8 cellular contexts compared by ENCODE assay signal in the genomic region with DNA sequence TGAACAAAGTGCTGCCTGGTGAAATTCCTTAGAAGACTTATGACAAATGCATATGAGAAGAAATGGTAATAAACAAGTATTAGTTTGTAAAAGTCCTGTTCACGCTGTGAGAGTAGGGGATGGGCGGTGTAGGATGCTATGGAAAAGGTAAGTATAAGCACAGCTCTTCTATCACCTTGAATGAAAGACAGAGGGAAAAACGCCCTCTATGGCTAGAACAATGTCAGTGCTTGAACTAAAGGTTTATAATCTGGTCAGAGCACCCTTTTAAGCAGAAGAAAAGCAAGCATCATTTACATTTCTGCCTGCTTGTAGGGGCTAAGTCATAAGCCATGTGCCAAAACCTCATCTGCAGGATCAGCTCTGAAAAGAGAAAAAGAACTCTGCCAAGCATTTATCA.
A peak's percentile ranks its signal among the peaks of the same experiment; 100 is the strongest.
DNase-seq lines count a peak whose midpoint lies in the region; ATAC-seq and TF ChIP-seq lines count a peak whose summit lies in the region.

No MANE protein-coding gene starts in this region.

- H3K4me3 ChIP-seq in AG09309 (ENCODE audit: control insufficient read depth, low read depth, low read length) (no peak overlapping the region), SK-N-SH (ENCODE audit: low read depth in 2 of 2, low read length in 1 of 2) (no peak overlapping the region)

- peaks cover 83% of the 10 kb centered on the region for H3K79me2 ChIP-seq in SK-N-SH (ENCODE audit: insufficient read depth)

- DNase-seq in AG09309 (ENCODE audit: low read depth) = no peak
- no peak for DNase-seq in SK-N-SH
- peak; percentile 46 for DNase-seq in iPS-NIHi11 (ENCODE audit: low spot score)
- DNase-seq in activated naive CD4-positive, alpha-beta T cell (lab: John Stamatoyannopoulos, UW) = no peak
- no peak for DNase-seq in cerebellum (ENCODE audit: low spot score)
- no peak for DNase-seq in T-helper 9 cell

- peaks cover 0 to 23% of the 10 kb centered on the region in 2 experiments for H3K4me1 ChIP-seq in SK-N-SH (ENCODE audit: control insufficient read depth in 1 of 2, insufficient read depth in 2 of 2, low read depth in 1 of 2, low read length in 1 of 2)

- peak overlapping the region; percentile 64; the same call in 1 of the 2 replicates for H3K9ac ChIP-seq in SK-N-SH

- WGBS in SK-N-SH (ENCODE audit: low lambda C conversion rate) = 72% methylated on average over 3 of the region's 3 CpGs

- peak overlapping the region in 1 of 2 experiments; percentile 97; a peak in 2 of 4 replicates for H3K27ac ChIP-seq in SK-N-SH (ENCODE audit: low read depth in 2 of 2, low read length in 1 of 2)

- H3K9me3 ChIP-seq in SK-N-SH = no peaks in the 10 kb centered on the region

- H3K36me3 ChIP-seq in SK-N-SH (replicated peaks in 1 of 2; ENCODE audit: control insufficient read depth in 1 of 2, insufficient read depth in 2 of 2, low read length in 1 of 2) = peaks cover 0 to 4% of the 10 kb centered on the region in 2 experiments

- no peaks in the 10 kb centered on the region for H3K9me2 ChIP-seq in SK-N-SH

- no peak overlapping the region for H2AFZ ChIP-seq in SK-N-SH (ENCODE audit: low read depth)

- TF ChIP-seq CTCF in AG09309 (IDR thresholded peaks at IDR 0.05; ENCODE audit: control insufficient read depth, insufficient read depth, low read depth, low read length, missing control alignments) (peak; percentile 40), SK-N-SH (IDR thresholded peaks at IDR 0.05) (peak; percentile 57)

- no peak overlapping the region for H3K4me2 ChIP-seq in SK-N-SH

- POLR2A ChIA-PET in SK-N-SH (lab: Yijun Ruan, JAX) = interaction anchor here (1.2 kb wide), 1 partner anchor 173 kb away, joined by 3 read pairs; a partner anchor contains a TSS

- no peak for TF ChIP-seq EP300 in SK-N-SH (IDR thresholded peaks at IDR 0.05; ENCODE audit: borderline replicate concordance in 1 of 2, low read depth in 1 of 2, low read length in 1 of 2)

- peaks cover 53% of the 10 kb centered on the region for H3F3A ChIP-seq in SK-N-SH (replicated peaks; ENCODE audit: insufficient read depth)

- CTCF ChIA-PET in SK-N-SH (lab: Yijun Ruan, JAX) = interaction anchor here (0.6 to 7.2 kb wide), 38 partner anchors 9 to 488 kb away, joined by 3 to 61 read pairs (median 5); a partner anchor contains a TSS

- peak; percentile 63 for TF ChIP-seq RAD21 in SK-N-SH (IDR thresholded peaks at IDR 0.05; ENCODE audit: low read length)

- no peaks in the 10 kb centered on the region for H4K20me1 ChIP-seq in SK-N-SH (ENCODE audit: insufficient read depth)

- no peaks in the 10 kb centered on the region for H3K27me3 ChIP-seq in SK-N-SH (ENCODE audit: insufficient read depth)

- ATAC-seq in GM21576 (IDR thresholded peaks at IDR 0.05; ENCODE audit: unreplicated experiment) (peak; percentile 49), GM19035 (IDR thresholded peaks at IDR 0.05; ENCODE audit: unreplicated experiment) (no peak)

TF ChIP-seq in SK-N-SH, 30 proteins besides CTCF, POLR2A, EP300 and RAD21:
- TF ChIP-seq SMC3 (IDR thresholded peaks at IDR 0.05; ENCODE audit: low read depth, low read length) (peak; percentile 53), YY1 (IDR thresholded peaks at IDR 0.05; ENCODE audit: low read depth) (no peak)
